ENCODE assay signal across 19 cellular contexts in the genomic region with DNA sequence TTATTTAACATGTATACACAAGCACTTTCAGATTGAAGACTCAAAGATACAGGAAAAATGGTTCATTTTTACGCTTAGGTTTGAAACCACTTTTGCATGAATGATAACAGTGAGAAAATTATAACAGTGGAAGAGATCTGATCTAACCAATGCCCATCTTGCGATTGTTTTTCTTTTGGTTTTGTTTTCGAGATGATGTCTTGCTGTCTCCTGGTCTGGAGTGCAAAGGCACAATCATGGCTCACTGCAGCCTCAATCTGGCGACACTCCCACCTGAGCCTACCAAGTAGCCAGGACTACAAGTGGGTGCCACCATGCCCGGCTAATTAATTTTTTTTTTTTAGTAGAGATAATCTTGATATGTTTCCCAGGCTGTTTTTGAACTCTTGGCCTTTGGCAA. TPM values are rescaled to one million over a fixed set of nuclear protein-coding genes. Genes with fewer than 3 reads are reported as not detected.
DNase-seq lines count a peak whose midpoint lies in the region; FAIRE-seq and TF ChIP-seq lines count a peak whose summit lies in the region.
"Had no signal": no experiment of that assay in that cellular context is flagged by ENCODE, and none has a peak within 500 bp of the region (broad histone marks: within the 10 kb centered on the region; RNA-seq: fewer than 3 reads in every experiment).

No MANE protein-coding gene starts in this region.

- no peak overlapping the region for H4K5ac ChIP-seq in H1 (ENCODE audit: insufficient read length, low read depth, low read length)

- no peak overlapping the region for H2BK120ac ChIP-seq in H1 (replicated peaks; ENCODE audit: low read depth, low read length)

- POLR2A ChIA-PET in H1 (lab: Charles Lee; ENCODE audit: partially characterized antibody), result no interaction called here

- H3K9me3 Mint-ChIP-seq in activated naive CD4-positive, alpha-beta T cell treated with anti-CD3 and anti-CD28 coated beads, Interleukin-2, amount 50 U/mL, for 24 hours, result no peaks in the 10 kb centered on the region
- no peaks in the 10 kb centered on the region for H3K9me3 Mint-ChIP-seq in activated naive CD4-positive, alpha-beta T cell treated with anti-CD3 and anti-CD28 coated beads for 36 hours
- H3K9me3 Mint-ChIP-seq: CD4-positive, alpha-beta T cell; HFFc6 had no signal

- H2AK5ac ChIP-seq in H1 (ENCODE audit: low read depth, low read length), result no peak overlapping the region

- intact Hi-C loops in activated naive CD4-positive, alpha-beta T cell treated with anti-CD3 and anti-CD28 coated beads for 36 hours (cut with micrococcal nuclease), result no loop called here

- H3K27me3 Mint-ChIP-seq in activated naive CD4-positive, alpha-beta T cell treated with anti-CD3 and anti-CD28 coated beads, Interleukin-2, amount 50 U/mL, for 24 hours, result no peaks in the 10 kb centered on the region
- no peaks in the 10 kb centered on the region for H3K27me3 Mint-ChIP-seq in activated naive CD4-positive, alpha-beta T cell treated with anti-CD3 and anti-CD28 coated beads for 36 hours (ENCODE audit: low read depth)
- H3K27me3 Mint-ChIP-seq: CD4-positive, alpha-beta T cell had no signal

- peaks cover 35% of the 10 kb centered on the region for H3K4me1 Mint-ChIP-seq in activated naive CD4-positive, alpha-beta T cell treated with anti-CD3 and anti-CD28 coated beads, Interleukin-2, amount 50 U/mL, for 24 hours
- H3K4me1 Mint-ChIP-seq in activated naive CD4-positive, alpha-beta T cell treated with anti-CD3 and anti-CD28 coated beads for 36 hours (ENCODE audit: low read depth), result peaks cover 22% of the 10 kb centered on the region

- H2BK12ac ChIP-seq in H1 (ENCODE audit: low read depth, low read length), result no peak overlapping the region

- H3K4me1 ChIP-seq in MM.1S (ENCODE audit: low read length) (peaks cover 22% of the 10 kb centered on the region), H1 (replicated peaks in 1 of 4; ENCODE audit: control insufficient read depth in 3 of 4, insufficient read depth in 4 of 4, low read length in 3 of 4) (no peaks in the 10 kb centered on the region; a peak in 1 of 7 replicates), HAP-1 (no peaks in the 10 kb centered on the region)
- H3K4me1 ChIP-seq: Caco-2 had no signal

- 93% methylated on average over 5 of the region's 5 CpGs; no CpG with 5 or more reads in 1 of the 2 experiments for WGBS in H1 (ENCODE audit: extremely low coverage in 1 of 2, insufficient coverage in 1 of 2, insufficient read length in 1 of 2, insufficient replicate concordance in 2 of 2, low coverage in 1 of 2, low lambda C conversion rate in 2 of 2, missing lambda C conversion rate in 1 of 2), 2 experiments

- H3K4me3 Mint-ChIP-seq in activated naive CD4-positive, alpha-beta T cell treated with anti-CD3 and anti-CD28 coated beads, Interleukin-2, amount 50 U/mL, for 24 hours, result no peak overlapping the region
- H3K4me3 Mint-ChIP-seq in activated naive CD4-positive, alpha-beta T cell treated with anti-CD3 and anti-CD28 coated beads for 36 hours, result no peak overlapping the region
- H3K4me3 Mint-ChIP-seq: CD4-positive, alpha-beta T cell; HFFc6 had no signal

- H3K36me3 ChIP-seq in MM.1S (replicated peaks; ENCODE audit: insufficient read depth, low read length) (no peaks in the 10 kb centered on the region), H1 (ENCODE audit: control insufficient read depth in 2 of 4, insufficient read depth in 4 of 4, low read length in 3 of 4) (no peaks in the 10 kb centered on the region), HAP-1 (replicated peaks) (no peaks in the 10 kb centered on the region)

- H3K79me2 ChIP-seq in MM.1S (ENCODE audit: low read length), result no peaks in the 10 kb centered on the region
- no peaks in the 10 kb centered on the region for H3K79me2 ChIP-seq in H1 (ENCODE audit: control insufficient read depth in 1 of 2, insufficient read depth in 2 of 2, low read length in 2 of 2)

- H2AFZ ChIP-seq in MM.1S (ENCODE audit: low read length) (peak overlapping the region; percentile 71), H1 (ENCODE audit: low read length) (0 out of 2 replicates have a peak overlapping the region, but pooled peaks have one; percentile 14)

- no peaks in the 10 kb centered on the region for H4K20me1 ChIP-seq in MM.1S (ENCODE audit: insufficient read depth, low read length)
- H4K20me1 ChIP-seq in H1 (replicated peaks in 1 of 2; ENCODE audit: control insufficient read depth in 1 of 2, insufficient read depth in 2 of 2, low read length in 2 of 2), result no peaks in the 10 kb centered on the region

- no peaks in the 10 kb centered on the region for H3K36me3 Mint-ChIP-seq in activated naive CD4-positive, alpha-beta T cell treated with anti-CD3 and anti-CD28 coated beads, Interleukin-2, amount 50 U/mL, for 24 hours
- H3K36me3 Mint-ChIP-seq in activated naive CD4-positive, alpha-beta T cell treated with anti-CD3 and anti-CD28 coated beads for 36 hours (ENCODE audit: low read depth), result no peaks in the 10 kb centered on the region

- no peak overlapping the region for H3K56ac ChIP-seq in H1 (replicated peaks; ENCODE audit: insufficient read length, low read depth, low read length)

- H2BK5ac ChIP-seq in H1 (ENCODE audit: low read depth, low read length), result no peak overlapping the region

- peaks cover 18% of the 10 kb centered on the region for H3F3A ChIP-seq in MM.1S (ENCODE audit: insufficient read depth, low read length)

- H3K18ac ChIP-seq in H1 (ENCODE audit: extremely low read depth, low read length), result no peak overlapping the region

- H3K4me3 ChIP-seq in MM.1S (ENCODE audit: low read length) (peak overlapping the region; percentile 38), H1 (ENCODE audit: extremely low read depth in 1 of 4, insufficient read depth in 2 of 4, low read depth in 3 of 4, low read length in 4 of 4) (no peak overlapping the region), HAP-1 (no peak overlapping the region)

- in situ Hi-C loops in HAP-1 (cut with MboI; ENCODE audit: low sequenced_read_pairs), result loop anchor here (10.0 kb wide), 1 partner anchor 115 kb away; no protein-coding TSS in a partner anchor

- H3K4ac ChIP-seq in H1 (replicated peaks; ENCODE audit: insufficient read length, low read depth, low read length), result no peak overlapping the region

- FAIRE-seq in H1 (lab: Jason Lieb, UNC), result no peak
- FAIRE-seq: D721Med, G401.6, GM19239 had no signal

- no peak overlapping the region for H3K14ac ChIP-seq in H1 (ENCODE audit: insufficient read length)

- no peaks in the 10 kb centered on the region for H3K23me2 ChIP-seq in H1 (ENCODE audit: low read depth, low read length)

- H3K27me3 ChIP-seq in MM.1S (replicated peaks; ENCODE audit: insufficient read depth, low read length) (0 out of 2 replicates have a peak, but pooled peaks cover 3% of the 10 kb centered on the region), H1 (replicated peaks in 1 of 4; ENCODE audit: control insufficient read depth in 3 of 4, extremely low read depth in 1 of 4, insufficient read depth in 3 of 4, low read length in 3 of 4) (no peaks in the 10 kb centered on the region), HAP-1 (ENCODE audit: low read depth) (peaks cover 19% of the 10 kb centered on the region; the same call in 1 of the 2 replicates)

- H3K23ac ChIP-seq in H1 (ENCODE audit: insufficient read length), result no peak overlapping the region

- H3K9me3 ChIP-seq in MM.1S (replicated peaks; ENCODE audit: insufficient read depth, low read length) (no peaks in the 10 kb centered on the region), H1 (ENCODE audit: insufficient read depth in 2 of 2, low read depth in 1 of 2, low read length in 1 of 2) (no peaks in the 10 kb centered on the region), HAP-1 (no peaks in the 10 kb centered on the region)
- H3K9me3 ChIP-seq: Caco-2 had no signal

- no peaks in the 10 kb centered on the region for H3K9me2 ChIP-seq in MM.1S (replicated peaks; ENCODE audit: insufficient read depth, low read length)

- peak overlapping the region; percentile 61 for H3K4me2 ChIP-seq in MM.1S (ENCODE audit: low read depth, low read length)
- H3K4me2 ChIP-seq in H1 (ENCODE audit: insufficient read depth in 1 of 2, low read depth in 2 of 2, low read length in 2 of 2), result no peak overlapping the region

- TF ChIP-seq POLR2A in H1 (IDR thresholded peaks at IDR 0.05; ENCODE audit: control extremely low read depth in 1 of 2, low read depth in 2 of 2, low read length in 2 of 2), result no peak

- peak overlapping the region; percentile 11; the same call in 1 of the 2 replicates for H3K9ac ChIP-seq in MM.1S (ENCODE audit: low read length)
- no peak overlapping the region for H3K9ac ChIP-seq in H1 (replicated peaks in 1 of 4; ENCODE audit: extremely low read depth in 1 of 4, low read depth in 3 of 4, low read length in 3 of 4)

- DNase-seq in activated naive CD4-positive, alpha-beta T cell treated with anti-CD3 and anti-CD28 coated beads for 36 hours, result no peak
- peak; percentile 49 for DNase-seq in MM.1S
- DNase-seq in H1 (ENCODE audit: low read depth in 1 of 2, low spot score in 2 of 2), result no peak
- no peak for DNase-seq in HAP-1 (ENCODE audit: low spot score in 2 of 2)
- no peak for DNase-seq in occipital lobe (lab: John Stamatoyannopoulos, UW)
- DNase-seq: ACHN; AML-193; Caco-2; CD4-positive, alpha-beta T cell; HFFc6 had no signal

- H2BK20ac ChIP-seq in H1 (ENCODE audit: low read length), result no peak overlapping the region

- no peaks in the 10 kb centered on the region for H3K79me1 ChIP-seq in H1 (ENCODE audit: low read depth, low read length)

- TF ChIP-seq CTCF in MM.1S (IDR thresholded peaks at IDR 0.05; ENCODE audit: low read length) (no peak), H1 (IDR thresholded peaks at IDR 0.05; ENCODE audit: control extremely low read depth in 1 of 3, insufficient read depth in 1 of 3, low read depth in 1 of 3, low read length in 3 of 3) (no peak)

- H3K27ac ChIP-seq in MM.1S (ENCODE audit: low read length), result no peak overlapping the region
- no peak overlapping the region for H3K27ac ChIP-seq in H1 (ENCODE audit: low read depth, low read length)
- H3K27ac ChIP-seq: C4-2B had no signal

- H4K91ac ChIP-seq in H1 (replicated peaks; ENCODE audit: insufficient read length, low read length), result no peak overlapping the region

- no peak overlapping the region for H2BK15ac ChIP-seq in H1 (ENCODE audit: low read length)

- peak overlapping the region; percentile 91 for H3K27ac Mint-ChIP-seq in activated naive CD4-positive, alpha-beta T cell treated with anti-CD3 and anti-CD28 coated beads, Interleukin-2, amount 50 U/mL, for 24 hours
- H3K27ac Mint-ChIP-seq in activated naive CD4-positive, alpha-beta T cell treated with anti-CD3 and anti-CD28 coated beads for 36 hours, result no peak overlapping the region
- H3K27ac Mint-ChIP-seq: CD4-positive, alpha-beta T cell; HFFc6 had no signal

- H4K8ac ChIP-seq in H1 (ENCODE audit: extremely low read depth, insufficient read depth, low read length), result no peak overlapping the region

- TF ChIP-seq EP300 in H1 (IDR thresholded peaks at IDR 0.05; ENCODE audit: borderline replicate concordance in 1 of 2, low read depth in 2 of 2, low read length in 2 of 2), result no peak

- no peak for TF ChIP-seq RAD21 in H1 (IDR thresholded peaks at IDR 0.05 in 1 of 2, conservative IDR thresholded peaks at IDR 0.05 in 1 of 2; ENCODE audit: low read depth in 2 of 2, low read length in 2 of 2)

- CTCF ChIA-PET in activated naive CD4-positive, alpha-beta T cell treated with anti-CD3 and anti-CD28 coated beads for 36 hours (lab: Charles Lee), result interaction anchor here (2.0 to 5.4 kb wide), 2 partner anchors 8 to 122 kb away, joined by 6 to 92 read pairs (median 38); no protein-coding TSS in a partner anchor
- CTCF ChIA-PET in H1 (lab: Charles Lee; ENCODE audit: partially characterized antibody), result interaction anchor here (1.0 to 6.8 kb wide), 4 partner anchors 76 to 221 kb away, joined by 3 to 108 read pairs (median 18); no protein-coding TSS in a partner anchor

RNA-seq across cellular contexts. Expression of gene EID2, which starts 10.2 kb away (rescaled TPM):
- 1 to 10 TPM; 7.7 to 9.1 TPM for total RNA-seq in activated naive CD4-positive, alpha-beta T cell treated with anti-CD3 and anti-CD28 coated beads for 36 hours
- 29.6 and 29.9 TPM in 2 replicates for total RNA-seq in H1 (2021; fragmentation: NEBNext Ultra II Directional; extraction: Animal tissue kit (Norgen Biotek cat#: 25700))
- polyA plus RNA-seq in H1 (2011; rRNA removed), result 7.6 and 7.8 TPM in 2 replicates
- 15.5 TPM for polyA plus RNA-seq in H1 (2011; cell fraction: cytosol; rRNA removed)
- 8.9 TPM for polyA plus RNA-seq in H1 (2011; cell fraction: nucleus; rRNA removed)
- 19.2 to 23.4 TPM (median 19.8 TPM) in 4 replicates for polyA plus RNA-seq in H1 (2012, experiment 1 of 2)
- 7.5 TPM for polyA plus RNA-seq in H1 (2012, experiment 2 of 2)
- 24.5 TPM for polyA plus RNA-seq in H1 (2013, experiment 1 of 2)
- 23.5 TPM for polyA plus RNA-seq in H1 (2013, experiment 2 of 2)
- polyA minus RNA-seq in H1 (2011; rRNA and poly(A)+ RNA removed), result 3.8 and 4.0 TPM in 2 replicates
- polyA minus RNA-seq in H1 (2011; cell fraction: cytosol; rRNA and poly(A)+ RNA removed), result 9.8 TPM
- 7.2 TPM for polyA minus RNA-seq in H1 (2011; cell fraction: nucleus; rRNA and poly(A)+ RNA removed)
- total RNA-seq in occipital lobe, result 26.4 TPM

RNA-seq across cellular contexts. Expression of gene EID2B, which starts 17.5 kb away (rescaled TPM):
- total RNA-seq in activated naive CD4-positive, alpha-beta T cell treated with anti-CD3 and anti-CD28 coated beads for 36 hours, result 1 to 10 TPM; 5.7 to 6.2 TPM
- 2.4 and 3.4 TPM in 2 replicates for total RNA-seq in H1 (2021; fragmentation: NEBNext Ultra II Directional; extraction: Animal tissue kit (Norgen Biotek cat#: 25700))
- polyA plus RNA-seq in H1 (2011; rRNA removed), result 2.1 and 11.3 TPM in 2 replicates
- 3.4 TPM for polyA plus RNA-seq in H1 (2011; cell fraction: cytosol; rRNA removed)
- 2.6 TPM for polyA plus RNA-seq in H1 (2011; cell fraction: nucleus; rRNA removed)
- 1.5 to 2.6 TPM (median 1.8 TPM) in 4 replicates for polyA plus RNA-seq in H1 (2012, experiment 1 of 2)
- polyA plus RNA-seq in H1 (2012, experiment 2 of 2), result 1.3 TPM
- 3.8 TPM for polyA plus RNA-seq in H1 (2013, experiment 1 of 2)
- polyA plus RNA-seq in H1 (2013, experiment 2 of 2), result 3.0 TPM
- polyA minus RNA-seq in H1 (2011; rRNA and poly(A)+ RNA removed), result 0.93 and 2.3 TPM in 2 replicates
- 0.95 TPM for polyA minus RNA-seq in H1 (2011; cell fraction: cytosol; rRNA and poly(A)+ RNA removed)
- 1.5 TPM for polyA minus RNA-seq in H1 (2011; cell fraction: nucleus; rRNA and poly(A)+ RNA removed)
- total RNA-seq in occipital lobe, result 18.9 TPM

RNA-seq across cellular contexts. Expression of gene SELENOV, which starts 35.3 kb away (rescaled TPM):
- not detected for total RNA-seq in activated naive CD4-positive, alpha-beta T cell treated with anti-CD3 and anti-CD28 coated beads for 36 hours
- total RNA-seq in H1 (2021; fragmentation: NEBNext Ultra II Directional; extraction: Animal tissue kit (Norgen Biotek cat#: 25700)), result 8.4 and 11.0 TPM in 2 replicates
- 10.7 and 21.8 TPM in 2 replicates for polyA plus RNA-seq in H1 (2011; rRNA removed)
- polyA plus RNA-seq in H1 (2011; cell fraction: cytosol; rRNA removed), result 11.5 TPM
- polyA plus RNA-seq in H1 (2011; cell fraction: nucleus; rRNA removed), result 27.1 TPM
- polyA plus RNA-seq in H1 (2012, experiment 1 of 2), result 9.8 to 12.5 TPM (median 11.4 TPM) in 4 replicates
- 9.3 TPM for polyA plus RNA-seq in H1 (2012, experiment 2 of 2)
- 23.6 TPM for polyA plus RNA-seq in H1 (2013, experiment 1 of 2)
- polyA plus RNA-seq in H1 (2013, experiment 2 of 2), result 19.1 TPM
- 1.2 and 2.0 TPM in 2 replicates for polyA minus RNA-seq in H1 (2011; rRNA and poly(A)+ RNA removed)
- polyA minus RNA-seq in H1 (2011; cell fraction: cytosol; rRNA and poly(A)+ RNA removed), result 4.4 TPM
- polyA minus RNA-seq in H1 (2011; cell fraction: nucleus; rRNA and poly(A)+ RNA removed), result 16.2 TPM
- total RNA-seq in occipital lobe, result not detected
- total RNA-seq: A172; CD4-positive, alpha-beta T cell; H4; HFFc6; HT1080 had no signal
- polyA plus RNA-seq: BJ had no signal

RNA-seq across cellular contexts. Expression of gene DLL3, which starts 51.5 kb away (rescaled TPM):
- total RNA-seq in activated naive CD4-positive, alpha-beta T cell treated with anti-CD3 and anti-CD28 coated beads for 36 hours, result under 1 TPM; 0.74 to 0.79 TPM
- total RNA-seq in H1 (2021; fragmentation: NEBNext Ultra II Directional; extraction: Animal tissue kit (Norgen Biotek cat#: 25700)), result 11.3 and 12.2 TPM in 2 replicates
- polyA plus RNA-seq in H1 (2011; rRNA removed), result 13.8 and 16.6 TPM in 2 replicates
- polyA plus RNA-seq in H1 (2011; cell fraction: cytosol; rRNA removed), result 10.9 TPM
- 13.1 TPM for polyA plus RNA-seq in H1 (2011; cell fraction: nucleus; rRNA removed)
- polyA plus RNA-seq in H1 (2012, experiment 1 of 2), result 4.0 to 10.2 TPM (median 8.6 TPM) in 4 replicates
- polyA plus RNA-seq in H1 (2012, experiment 2 of 2), result 6.7 TPM
- polyA plus RNA-seq in H1 (2013, experiment 1 of 2), result 63.8 TPM
- 53.9 TPM for polyA plus RNA-seq in H1 (2013, experiment 2 of 2)
- 1.2 and 1.6 TPM in 2 replicates for polyA minus RNA-seq in H1 (2011; rRNA and poly(A)+ RNA removed)
- 4.3 TPM for polyA minus RNA-seq in H1 (2011; cell fraction: cytosol; rRNA and poly(A)+ RNA removed)
- polyA minus RNA-seq in H1 (2011; cell fraction: nucleus; rRNA and poly(A)+ RNA removed), result 3.9 TPM
- total RNA-seq in occipital lobe, result 15.8 TPM
- total RNA-seq: A172; CD4-positive, alpha-beta T cell had no signal

RNA-seq across cellular contexts. Expression of gene LGALS13, which starts 52.1 kb away (rescaled TPM):
- not detected for total RNA-seq in activated naive CD4-positive, alpha-beta T cell treated with anti-CD3 and anti-CD28 coated beads for 36 hours
- not detected in 2 replicates for total RNA-seq in H1 (2021; fragmentation: NEBNext Ultra II Directional; extraction: Animal tissue kit (Norgen Biotek cat#: 25700))
- not detected in 2 replicates for polyA plus RNA-seq in H1 (2011; rRNA removed)
- polyA plus RNA-seq in H1 (2011; cell fraction: cytosol; rRNA removed), result not detected
- not detected for polyA plus RNA-seq in H1 (2011; cell fraction: nucleus; rRNA removed)
- not detected in 4 replicates for polyA plus RNA-seq in H1 (2012, experiment 1 of 2)
- polyA plus RNA-seq in H1 (2012, experiment 2 of 2), result not detected
- polyA plus RNA-seq in H1 (2013, experiment 1 of 2), result not detected
- polyA plus RNA-seq in H1 (2013, experiment 2 of 2), result not detected
- polyA minus RNA-seq in H1 (2011; rRNA and poly(A)+ RNA removed), result not detected in 2 replicates
- not detected for polyA minus RNA-seq in H1 (2011; cell fraction: cytosol; rRNA and poly(A)+ RNA removed)
- not detected for polyA minus RNA-seq in H1 (2011; cell fraction: nucleus; rRNA and poly(A)+ RNA removed)
- total RNA-seq in occipital lobe, result not detected
- total RNA-seq: A172; Caco-2; CD4-positive, alpha-beta T cell; H4; HFFc6; HT1080 had no signal
- polyA plus RNA-seq: BJ had no signal
